Comparison of ENCODE assay signal across 7 cellular contexts in the genomic region with DNA sequence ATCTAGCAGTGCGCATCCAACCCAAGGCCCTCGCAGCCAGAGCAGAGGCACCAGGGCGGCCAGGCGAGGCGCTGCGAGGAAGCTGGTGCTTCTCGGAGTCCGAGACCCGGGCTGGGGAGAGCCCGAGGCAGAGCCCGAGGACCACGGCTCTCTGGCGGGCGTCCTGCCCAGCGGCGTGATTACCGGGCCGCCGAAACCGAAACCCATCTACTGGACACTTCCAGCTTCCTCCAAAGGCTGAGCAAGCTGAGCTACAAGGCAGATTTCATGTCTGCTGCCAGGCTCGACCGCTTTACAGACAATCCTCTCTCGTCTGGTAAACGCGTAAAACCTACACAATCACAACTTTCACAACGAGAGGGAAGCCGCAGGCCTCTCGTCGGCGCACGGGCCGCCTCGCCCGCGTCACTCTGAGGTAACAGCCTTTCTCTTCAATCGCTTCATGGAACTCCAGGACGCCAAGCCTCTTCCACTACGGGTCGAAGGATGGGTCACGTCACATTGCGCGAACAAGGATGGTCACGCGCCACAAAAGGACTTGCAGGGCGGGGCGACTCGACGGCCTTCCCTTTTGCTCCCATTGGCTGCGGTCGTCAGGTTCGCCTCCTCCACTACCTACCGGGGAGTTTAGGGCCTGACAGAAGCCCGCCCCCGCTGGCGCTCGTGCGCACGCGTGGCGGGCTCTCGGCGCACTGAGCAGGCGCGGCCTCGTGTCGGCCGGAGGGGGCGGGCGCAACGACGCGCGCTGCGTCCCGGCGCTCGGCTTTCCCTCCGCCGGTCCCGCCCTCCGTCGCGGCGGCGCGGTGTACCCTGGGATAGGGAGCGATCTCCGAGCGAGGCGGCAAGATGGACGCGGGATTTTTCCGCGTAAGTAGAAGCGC. TPM values are rescaled to one million over a fixed set of nuclear protein-coding genes. Genes with fewer than 3 reads are reported as not detected.
DNase-seq lines count a peak whose midpoint lies in the region; ATAC-seq, FAIRE-seq and TF ChIP-seq lines count a peak whose summit lies in the region.

A gene with protein sequence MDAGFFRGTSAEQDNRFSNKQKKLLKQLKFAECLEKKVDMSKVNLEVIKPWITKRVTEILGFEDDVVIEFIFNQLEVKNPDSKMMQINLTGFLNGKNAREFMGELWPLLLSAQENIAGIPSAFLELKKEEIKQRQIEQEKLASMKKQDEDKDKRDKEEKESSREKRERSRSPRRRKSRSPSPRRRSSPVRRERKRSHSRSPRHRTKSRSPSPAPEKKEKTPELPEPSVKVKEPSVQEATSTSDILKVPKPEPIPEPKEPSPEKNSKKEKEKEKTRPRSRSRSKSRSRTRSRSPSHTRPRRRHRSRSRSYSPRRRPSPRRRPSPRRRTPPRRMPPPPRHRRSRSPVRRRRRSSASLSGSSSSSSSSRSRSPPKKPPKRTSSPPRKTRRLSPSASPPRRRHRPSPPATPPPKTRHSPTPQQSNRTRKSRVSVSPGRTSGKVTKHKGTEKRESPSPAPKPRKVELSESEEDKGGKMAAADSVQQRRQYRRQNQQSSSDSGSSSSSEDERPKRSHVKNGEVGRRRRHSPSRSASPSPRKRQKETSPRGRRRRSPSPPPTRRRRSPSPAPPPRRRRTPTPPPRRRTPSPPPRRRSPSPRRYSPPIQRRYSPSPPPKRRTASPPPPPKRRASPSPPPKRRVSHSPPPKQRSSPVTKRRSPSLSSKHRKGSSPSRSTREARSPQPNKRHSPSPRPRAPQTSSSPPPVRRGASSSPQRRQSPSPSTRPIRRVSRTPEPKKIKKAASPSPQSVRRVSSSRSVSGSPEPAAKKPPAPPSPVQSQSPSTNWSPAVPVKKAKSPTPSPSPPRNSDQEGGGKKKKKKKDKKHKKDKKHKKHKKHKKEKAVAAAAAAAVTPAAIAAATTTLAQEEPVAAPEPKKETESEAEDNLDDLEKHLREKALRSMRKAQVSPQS (plus strand): TSS at position 822 of the 881 bp plus-strand sequence. CDS start 25 bp downstream, at position 847.

- H3K4me3 ChIP-seq in hepatocyte: peak within 1 kb of the TSS; percentile 53

- peak within 1 kb of the TSS; percentile 95 for H3K4me2 ChIP-seq in hepatocyte

- H2AFZ ChIP-seq in hepatocyte: peak within 1 kb of the TSS; percentile 50

- no peaks in the 10 kb centered on the region for H3K36me3 ChIP-seq in hepatocyte (replicated peaks; ENCODE audit: insufficient read depth, low read depth)

- peak within 1 kb of the TSS; percentile 100 for H3K27ac ChIP-seq in hepatocyte

- no peaks in the 10 kb centered on the region for H3K9me2 ChIP-seq in hepatocyte (replicated peaks; ENCODE audit: insufficient read depth)

- peak; percentile 91 for ATAC-seq in HG02981 (IDR thresholded peaks at IDR 0.05; ENCODE audit: unreplicated experiment)

- peaks cover 42% of the 10 kb centered on the region for H3K79me2 ChIP-seq in hepatocyte

- no peaks in the 10 kb centered on the region for H3K27me3 ChIP-seq in hepatocyte

- no peaks in the 10 kb centered on the region for H3K9me3 ChIP-seq in hepatocyte (ENCODE audit: low read depth)

- peaks cover 17% of the 10 kb centered on the region for H3K4me1 ChIP-seq in hepatocyte (ENCODE audit: insufficient read depth)

- peak; percentile 96 for DNase-seq in GM18507 (ENCODE audit: extremely low spot score, insufficient read length, low read depth)
- DNase-seq in NCI-H2081 (lab: John Stamatoyannopoulos, UW): peak; percentile 100
- DNase-seq in T1000 (lab: John Stamatoyannopoulos, UW): peak; percentile 99
- DNase-seq in astrocyte of the hippocampus (ENCODE audit: low read depth, low spot score): peak; percentile 100
- DNase-seq in hepatocyte (ENCODE audit: low spot score): peak; percentile 99
- peak; percentile 99 for DNase-seq in renal cortical epithelial cell (ENCODE audit: low read depth)

- peak; percentile 98 for FAIRE-seq in GM18507 (lab: Jason Lieb, UNC)

- no peak for TF ChIP-seq CTCF in hepatocyte (IDR thresholded peaks at IDR 0.05; ENCODE audit: poor library complexity)

- WGBS in hepatocyte (ENCODE audit: low lambda C conversion rate, missing lambda C conversion rate): under 1% methylated on average over 85 of the region's 95 CpGs

- peaks cover 28% of the 10 kb centered on the region for H4K20me1 ChIP-seq in hepatocyte (ENCODE audit: insufficient read depth, poor library complexity, severe bottlenecking)

RNA-seq across cellular contexts. Expression of the gene that starts here (rescaled TPM):
- total RNA-seq in hepatocyte: 52.5 and 61.6 TPM in 2 replicates
- 84.3 and 131 TPM in 2 replicates for polyA plus RNA-seq in hepatocyte
- 23.4 and 45.6 TPM in 2 replicates for total RNA-seq in renal cortical epithelial cell

Comparison
In these comparisons a context has a peak if more than half of its experiments do, and no peak if none do; other contexts are left out.
1. Peak in every context shown above with its lines: DNase-seq, ATAC-seq, H3K4me3 ChIP-seq and H3K27ac ChIP-seq.